In genomic region chr1:18908911-18909771, GRCh38 we compare ENCODE assay signal across 1 cellular context.
TF ChIP-seq lines count a peak whose summit lies in the region.

No MANE protein-coding gene starts in this region.

TF ChIP-seq in K562, 482 proteins besides CTCF, POLR2A, EP300 and RAD21 (continued from another document and continues in another):
- TF ChIP-seq JUN (IDR thresholded peaks at IDR 0.05; ENCODE audit: borderline replicate concordance, low read depth, low read length) (no peak), JUN (CRISPR knock-in tag; IDR thresholded peaks at IDR 0.05; ENCODE audit: borderline replicate concordance) (peak; percentile 85; the same call in 1 of the 2 replicates), PRPF4 (IDR thresholded peaks at IDR 0.05; ENCODE audit: insufficient read depth, low read depth, low read length, poor library complexity, severe bottlenecking) (no peak), USF1 (CRISPR knock-in tag; IDR thresholded peaks at IDR 0.05) (peak; percentile 23; the same call in 1 of the 2 replicates), FOXP1 (CRISPR knock-in tag; IDR thresholded peaks at IDR 0.05) (peak; percentile 71; the same call in 1 of the 2 replicates), ATF4 (CRISPR knock-in tag; IDR thresholded peaks at IDR 0.05) (no peak), PML (IDR thresholded peaks at IDR 0.05; ENCODE audit: low read length) (peak; percentile 11; the same call in 1 of the 2 replicates), ID3 (CRISPR knock-in tag; IDR thresholded peaks at IDR 0.05) (no peak), ID3 (tag; IDR thresholded peaks at IDR 0.05) (peak; percentile 42; the same call in 1 of the 2 replicates), RBFOX2 (IDR thresholded peaks at IDR 0.05; ENCODE audit: low read depth, low read length) (peak; percentile 24; the same call in 1 of the 2 replicates), MTA2 (IDR thresholded peaks at IDR 0.05; ENCODE audit: low read depth) (peak; percentile 57), ZNF395 (CRISPR knock-in tag; IDR thresholded peaks at IDR 0.05) (peak; percentile 75), CHD4 (IDR thresholded peaks at IDR 0.05; ENCODE audit: insufficient read depth, insufficient replicate concordance, low read depth, low read length, poor library complexity, severe bottlenecking) (no peak), MYBL2 (IDR thresholded peaks at IDR 0.05; ENCODE audit: low read depth) (no peak), MYBL2 (CRISPR knock-in tag; IDR thresholded peaks at IDR 0.05; ENCODE audit: borderline replicate concordance) (no peak; the same call in 1 of the 2 replicates), MTA1 (IDR thresholded peaks at IDR 0.05; ENCODE audit: borderline replicate concordance) (0 out of 2 replicates have a peak, but pooled peaks have one; percentile 12), SMAD3 (CRISPR knock-in tag; conservative IDR thresholded peaks at IDR 0.05) (no peak), LCOR (CRISPR knock-in tag; IDR thresholded peaks at IDR 0.05) (peak; percentile 82), CHD2 (IDR thresholded peaks at IDR 0.05; ENCODE audit: low read depth, low read length) (peak; percentile 72), TBL1XR1 (IDR thresholded peaks at IDR 0.05; ENCODE audit: low read length in 2 of 2) (peak in 1 of 2 experiments; percentile 42; a peak in 1 of 4 replicates), ATF7 (IDR thresholded peaks at IDR 0.05) (peak; percentile 64; the same call in 1 of the 2 replicates), ZFPM2 (CRISPR knock-in tag; IDR thresholded peaks at IDR 0.05) (no peak), HNRNPLL (IDR thresholded peaks at IDR 0.05; ENCODE audit: low read depth, low read length, poor library complexity, severe bottlenecking) (no peak), HDAC8 (tag; IDR thresholded peaks at IDR 0.05) (0 out of 2 replicates have a peak, but pooled peaks have one; percentile 30), ZNF609 (CRISPR knock-in tag; IDR thresholded peaks at IDR 0.05; ENCODE audit: borderline replicate concordance) (0 out of 2 replicates have a peak, but pooled peaks have one; percentile 67), RCOR1 (IDR thresholded peaks at IDR 0.05; ENCODE audit: borderline replicate concordance in 1 of 2, low read depth in 2 of 2, low read length in 2 of 2) (peak in 1 of 2 experiments; percentile 72; a peak in 2 of 4 replicates), FOXJ3 (CRISPR knock-in tag; IDR thresholded peaks at IDR 0.05) (no peak), TEAD1 (CRISPR knock-in tag; IDR thresholded peaks at IDR 0.05) (peak in 1 of 2 experiments; percentile 95; a peak in 1 of 4 replicates), JUNB (CRISPR knock-in tag; conservative IDR thresholded peaks at IDR 0.05) (peak; percentile 16; the same call in 1 of the 2 replicates), ZNF766 (CRISPR knock-in tag; conservative IDR thresholded peaks at IDR 0.05) (peak; percentile 67; the same call in 1 of the 2 replicates), SREBF1 (IDR thresholded peaks at IDR 0.05; ENCODE audit: borderline replicate concordance, low read depth, low read length) (no peak), CC2D1A (IDR thresholded peaks at IDR 0.05) (peak; percentile 64; the same call in 1 of the 2 replicates), LEF1 (IDR thresholded peaks at IDR 0.05) (peak; percentile 59; the same call in 1 of the 2 replicates), TRIM25 (IDR thresholded peaks at IDR 0.05; ENCODE audit: borderline replicate concordance) (no peak), NEUROD1 (IDR thresholded peaks at IDR 0.05; ENCODE audit: borderline replicate concordance, low read depth, low read length, partially characterized antibody) (peak; percentile 43), SMC3 (conservative IDR thresholded peaks at IDR 0.05; ENCODE audit: insufficient read depth, low read depth, low read length) (no peak)
- TF ChIP-seq, protein P1, sequence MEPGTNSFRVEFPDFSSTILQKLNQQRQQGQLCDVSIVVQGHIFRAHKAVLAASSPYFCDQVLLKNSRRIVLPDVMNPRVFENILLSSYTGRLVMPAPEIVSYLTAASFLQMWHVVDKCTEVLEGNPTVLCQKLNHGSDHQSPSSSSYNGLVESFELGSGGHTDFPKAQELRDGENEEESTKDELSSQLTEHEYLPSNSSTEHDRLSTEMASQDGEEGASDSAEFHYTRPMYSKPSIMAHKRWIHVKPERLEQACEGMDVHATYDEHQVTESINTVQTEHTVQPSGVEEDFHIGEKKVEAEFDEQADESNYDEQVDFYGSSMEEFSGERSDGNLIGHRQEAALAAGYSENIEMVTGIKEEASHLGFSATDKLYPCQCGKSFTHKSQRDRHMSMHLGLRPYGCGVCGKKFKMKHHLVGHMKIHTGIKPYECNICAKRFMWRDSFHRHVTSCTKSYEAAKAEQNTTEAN (CRISPR knock-in tag; IDR thresholded peaks at IDR 0.05), result no peak
- TF ChIP-seq, protein P2, sequence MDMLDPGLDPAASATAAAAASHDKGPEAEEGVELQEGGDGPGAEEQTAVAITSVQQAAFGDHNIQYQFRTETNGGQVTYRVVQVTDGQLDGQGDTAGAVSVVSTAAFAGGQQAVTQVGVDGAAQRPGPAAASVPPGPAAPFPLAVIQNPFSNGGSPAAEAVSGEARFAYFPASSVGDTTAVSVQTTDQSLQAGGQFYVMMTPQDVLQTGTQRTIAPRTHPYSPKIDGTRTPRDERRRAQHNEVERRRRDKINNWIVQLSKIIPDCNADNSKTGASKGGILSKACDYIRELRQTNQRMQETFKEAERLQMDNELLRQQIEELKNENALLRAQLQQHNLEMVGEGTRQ (CRISPR knock-in tag; IDR thresholded peaks at IDR 0.05), result peak; percentile 33
- TF ChIP-seq, protein P3, sequence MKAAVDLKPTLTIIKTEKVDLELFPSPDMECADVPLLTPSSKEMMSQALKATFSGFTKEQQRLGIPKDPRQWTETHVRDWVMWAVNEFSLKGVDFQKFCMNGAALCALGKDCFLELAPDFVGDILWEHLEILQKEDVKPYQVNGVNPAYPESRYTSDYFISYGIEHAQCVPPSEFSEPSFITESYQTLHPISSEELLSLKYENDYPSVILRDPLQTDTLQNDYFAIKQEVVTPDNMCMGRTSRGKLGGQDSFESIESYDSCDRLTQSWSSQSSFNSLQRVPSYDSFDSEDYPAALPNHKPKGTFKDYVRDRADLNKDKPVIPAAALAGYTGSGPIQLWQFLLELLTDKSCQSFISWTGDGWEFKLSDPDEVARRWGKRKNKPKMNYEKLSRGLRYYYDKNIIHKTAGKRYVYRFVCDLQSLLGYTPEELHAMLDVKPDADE (conservative IDR thresholded peaks at IDR 0.05; ENCODE audit: control insufficient read depth, low read depth, low read length), result 0 out of 2 replicates have a peak, but pooled peaks have one; percentile 43
- TF ChIP-seq, protein P4, sequence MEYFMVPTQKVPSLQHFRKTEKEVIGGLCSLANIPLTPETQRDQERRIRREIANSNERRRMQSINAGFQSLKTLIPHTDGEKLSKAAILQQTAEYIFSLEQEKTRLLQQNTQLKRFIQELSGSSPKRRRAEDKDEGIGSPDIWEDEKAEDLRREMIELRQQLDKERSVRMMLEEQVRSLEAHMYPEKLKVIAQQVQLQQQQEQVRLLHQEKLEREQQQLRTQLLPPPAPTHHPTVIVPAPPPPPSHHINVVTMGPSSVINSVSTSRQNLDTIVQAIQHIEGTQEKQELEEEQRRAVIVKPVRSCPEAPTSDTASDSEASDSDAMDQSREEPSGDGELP (CRISPR knock-in tag; IDR thresholded peaks at IDR 0.05; ENCODE audit: borderline replicate concordance), result peak; percentile 57; the same call in 1 of the 2 replicates
- TF ChIP-seq, protein P5, sequence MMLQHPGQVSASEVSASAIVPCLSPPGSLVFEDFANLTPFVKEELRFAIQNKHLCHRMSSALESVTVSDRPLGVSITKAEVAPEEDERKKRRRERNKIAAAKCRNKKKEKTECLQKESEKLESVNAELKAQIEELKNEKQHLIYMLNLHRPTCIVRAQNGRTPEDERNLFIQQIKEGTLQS (IDR thresholded peaks at IDR 0.05), result peak; percentile 84
- TF ChIP-seq, protein P5 (CRISPR knock-in tag; conservative IDR thresholded peaks at IDR 0.05), result peak; percentile 58; the same call in 1 of the 2 replicates
- TF ChIP-seq, protein P6, sequence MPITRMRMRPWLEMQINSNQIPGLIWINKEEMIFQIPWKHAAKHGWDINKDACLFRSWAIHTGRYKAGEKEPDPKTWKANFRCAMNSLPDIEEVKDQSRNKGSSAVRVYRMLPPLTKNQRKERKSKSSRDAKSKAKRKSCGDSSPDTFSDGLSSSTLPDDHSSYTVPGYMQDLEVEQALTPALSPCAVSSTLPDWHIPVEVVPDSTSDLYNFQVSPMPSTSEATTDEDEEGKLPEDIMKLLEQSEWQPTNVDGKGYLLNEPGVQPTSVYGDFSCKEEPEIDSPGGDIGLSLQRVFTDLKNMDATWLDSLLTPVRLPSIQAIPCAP (CRISPR knock-in tag; IDR thresholded peaks at IDR 0.05; ENCODE audit: borderline replicate concordance), result no peak
